Comparison of ENCODE assay signal across 11 cellular contexts in genomic region chr4:184310881-184311709, GRCh38.
DNase-seq lines count a peak whose midpoint lies in the region; ATAC-seq, FAIRE-seq and TF ChIP-seq lines count a peak whose summit lies in the region.
"Had no signal": no experiment of that assay in that cellular context is flagged by ENCODE, and none has a peak within 500 bp of the region (broad histone marks: within the 10 kb centered on the region; RNA-seq: fewer than 3 reads in every experiment).

No MANE protein-coding gene starts in this region.

- no peak overlapping the region for H3K27ac ChIP-seq in left ventricle myocardium inferior (replicated peaks)

- no peak; the same call in 1 of the 2 replicates for TF ChIP-seq POLR2A in GM12892 (IDR thresholded peaks at IDR 0.05; ENCODE audit: low read depth, low read length)

- H3K27ac Mint-ChIP-seq in T-helper 17 cell: peak overlapping the region; percentile 59

- no peaks in the 10 kb centered on the region for H3K27me3 ChIP-seq in left ventricle myocardium inferior (ENCODE audit: low read depth)

- no peaks in the 10 kb centered on the region for H3K36me3 ChIP-seq in left ventricle myocardium inferior

- DNase-seq in GM12892 (ENCODE audit: insufficient read length) (no peak), T-helper 17 cell (no peak), left ventricle myocardium inferior (peak; percentile 36), retinal pigment epithelial cell (ENCODE audit: low read depth) (peak; percentile 16), NCI-H2029 treated with DMSO at 0.1 percent for 48 hours (lab: John Stamatoyannopoulos, UW) (no peak), cerebellar nuclear complex (lab: John Stamatoyannopoulos, UW) (no peak), SHP77 (lab: John Stamatoyannopoulos, UW) (no peak)
- DNase-seq: amniotic stem cell, DMS153, MV-4-11 had no signal

- H3K4me1 Mint-ChIP-seq in T-helper 17 cell: peaks cover 25% of the 10 kb centered on the region

- TF ChIP-seq CTCF in left ventricle myocardium inferior (IDR thresholded peaks at IDR 0.05; ENCODE audit: borderline replicate concordance) (no peak), retinal pigment epithelial cell (conservative IDR thresholded peaks at IDR 0.05; ENCODE audit: low read depth, low read length) (no peak)

- intact Hi-C loops in left ventricle myocardium inferior (cut with micrococcal nuclease): no loop called here

- H3K36me3 Mint-ChIP-seq in T-helper 17 cell (ENCODE audit: low read depth): no peaks in the 10 kb centered on the region

- H3K4me1 ChIP-seq in left ventricle myocardium inferior: peaks cover 9% of the 10 kb centered on the region

- no peak for ATAC-seq in T-helper 17 cell
- ATAC-seq in HG02588 (IDR thresholded peaks at IDR 0.05; ENCODE audit: unreplicated experiment): no peak

- peak; percentile 94 for FAIRE-seq in GM12892 (lab: Jason Lieb, UNC)

- H3K4me3 ChIP-seq in left ventricle myocardium inferior: no peak overlapping the region
- H3K4me3 ChIP-seq in retinal pigment epithelial cell (ENCODE audit: low read length): no peak overlapping the region

- H3K9me3 ChIP-seq in T-helper 17 cell (ENCODE audit: control insufficient read depth, low read length, poor library complexity, severe bottlenecking): no peaks in the 10 kb centered on the region
- H3K9me3 ChIP-seq in left ventricle myocardium inferior (replicated peaks): no peaks in the 10 kb centered on the region

- peak overlapping the region; percentile 43 for H3K4me3 Mint-ChIP-seq in T-helper 17 cell

- H3K27me3 Mint-ChIP-seq in T-helper 17 cell: no peaks in the 10 kb centered on the region

Comparison
In these comparisons a context has a peak if more than half of its experiments do, and no peak if none do; other contexts are left out.
1. DNase-seq: peak in left ventricle myocardium inferior (single experiment) and retinal pigment epithelial cell (single experiment); none in GM12892 (single experiment), T-helper 17 cell (0 of 3), NCI-H2029 treated with DMSO at 0.1 percent for 48 hours (single experiment), cerebellar nuclear complex (0 of 2) and SHP77 (0 of 2).